In genomic region chr13:23392313-23392712, GRCh38 we compare ENCODE assay signal across 20 cellular contexts.
"Had no signal": no experiment of that assay in that cellular context is flagged by ENCODE, and none has a peak within 500 bp of the region (broad histone marks: within the 10 kb centered on the region; RNA-seq: fewer than 3 reads in every experiment).

No MANE protein-coding gene starts in this region.

- H3K27me3 ChIP-seq: body of pancreas, tibial nerve had no signal

- H3K27ac Mint-ChIP-seq: activated CD4-positive, alpha-beta T cell treated with anti-CD3 and anti-CD28 coated beads, Interleukin-2, amount 10 ng/mL, durations not matched to agents 7 days and 5 days; activated CD8-positive, alpha-beta T cell treated with anti-CD3 and anti-CD28 coated beads, Interleukin-2, amount 10 ng/mL, durations not matched to agents 7 days and 5 days; activated naive CD8-positive, alpha-beta T cell; endodermal cell; mesothelial cell of epicardium; nephron; T-cell had no signal

- H3K4me3 ChIP-seq: body of pancreas, lung, SK-N-MC, tibial nerve had no signal

- H3K4me3 Mint-ChIP-seq: activated CD4-positive, alpha-beta T cell treated with anti-CD3 and anti-CD28 coated beads, Interleukin-2, amount 10 ng/mL, durations not matched to agents 7 days and 5 days; activated CD8-positive, alpha-beta T cell treated with anti-CD3 and anti-CD28 coated beads, Interleukin-2, amount 10 ng/mL, durations not matched to agents 7 days and 5 days; activated naive CD8-positive, alpha-beta T cell; endodermal cell; mesothelial cell of epicardium; nephron; T-cell had no signal

- ATAC-seq: activated CD8-positive, alpha-beta T cell treated with anti-CD3 and anti-CD28 coated beads, Interleukin-2, amount 10 ng/mL, durations not matched to agents 7 days and 5 days; body of pancreas; left colon; T-cell had no signal

- H3K9me3 Mint-ChIP-seq: activated CD4-positive, alpha-beta T cell treated with anti-CD3 and anti-CD28 coated beads, Interleukin-2, amount 10 ng/mL, durations not matched to agents 7 days and 5 days; nephron; T-cell had no signal

- H3K36me3 ChIP-seq: tibial nerve had no signal

- H3K27ac ChIP-seq: body of pancreas, epithelial cell of prostate, SK-N-MC, tibial nerve had no signal

- DNase-seq: activated CD4-positive, alpha-beta T cell treated with anti-CD3 and anti-CD28 coated beads, Interleukin-2, amount 10 ng/mL, durations not matched to agents 7 days and 5 days; activated CD4-positive, CD25-positive, alpha-beta regulatory T cell; activated CD8-positive, alpha-beta T cell treated with anti-CD3 and anti-CD28 coated beads, Interleukin-2, amount 10 ng/mL, durations not matched to agents 7 days and 5 days; amniotic stem cell; body of pancreas; endodermal cell; glutamatergic neuron; hippocampal formation; islet precursor cell; left colon; posterior cingulate gyrus; stimulated activated CD4-positive, alpha-beta T cell treated with anti-CD3 and anti-CD28 coated beads, Interleukin-4, amount 100 ng/mL, for 1 hour; T-cell had no signal

- H3K4me1 Mint-ChIP-seq: activated CD4-positive, alpha-beta T cell treated with anti-CD3 and anti-CD28 coated beads, Interleukin-2, amount 10 ng/mL, durations not matched to agents 7 days and 5 days; endodermal cell; T-cell had no signal

- H3K9me3 ChIP-seq: body of pancreas, tibial nerve had no signal

- H3K36me3 Mint-ChIP-seq: activated naive CD8-positive, alpha-beta T cell; mesothelial cell of epicardium; T-cell had no signal

- H3K4me1 ChIP-seq: body of pancreas, tibial nerve had no signal
